ENCODE assay signal across 30 cellular contexts in the genomic region with DNA sequence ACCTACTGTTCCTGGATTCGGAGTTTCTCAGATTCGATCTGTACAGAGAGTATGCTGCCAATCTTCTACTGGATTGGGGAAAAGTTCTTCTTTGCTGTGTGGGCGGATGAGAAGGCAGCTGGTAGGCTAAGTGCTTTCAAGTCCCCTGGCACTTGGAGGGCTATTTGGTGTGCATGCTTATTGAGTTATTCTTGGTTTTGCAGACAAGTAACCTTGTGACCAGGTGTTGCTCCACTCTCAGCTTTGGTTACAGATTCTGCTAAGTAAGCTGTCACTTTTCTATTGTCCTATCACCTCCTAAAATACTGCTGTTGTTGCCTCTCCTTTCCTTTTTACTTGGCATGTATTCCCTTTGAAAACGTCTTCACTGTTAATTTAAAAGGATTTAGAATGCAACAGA.
"Had no signal": no experiment of that assay in that cellular context is flagged by ENCODE, and none has a peak within 500 bp of the region (broad histone marks: within the 10 kb centered on the region; RNA-seq: fewer than 3 reads in every experiment).

No MANE protein-coding gene starts in this region.

- H3K27me3 Mint-ChIP-seq: activated B cell treated with CpG ODN at 0.5 μM for 24 hours; activated CD8-positive, alpha-beta T cell treated with anti-CD3 and anti-CD28 coated beads for 36 hours; activated naive CD8-positive, alpha-beta T cell; activated T-helper 17 cell treated with anti-CD3 and anti-CD28 coated beads, Interleukin-2, amount 50 U/mL, for 72 hours; central memory CD8-positive, alpha-beta T cell; dendritic cell treated with granulocyte-macrophage colony-stimulating factor and Interleukin-4, amounts not matched to agents 40 ng/mL and 50 ng/mL, for 4 days; T-helper 17 cell had no signal

- H3K27ac ChIP-seq: brain microvascular endothelial cell, coronary artery, dorsolateral prefrontal cortex, WERI-Rb-1 had no signal

- H3K27ac Mint-ChIP-seq: activated B cell treated with CpG ODN at 0.5 μM for 24 hours; activated CD8-positive, alpha-beta T cell treated with anti-CD3 and anti-CD28 coated beads for 36 hours; activated naive CD8-positive, alpha-beta T cell; activated T-helper 17 cell treated with anti-CD3 and anti-CD28 coated beads, Interleukin-2, amount 50 U/mL, for 72 hours; dendritic cell treated with granulocyte-macrophage colony-stimulating factor and Interleukin-4, amounts not matched to agents 40 ng/mL and 50 ng/mL, for 4 days; endodermal cell; T-helper 17 cell; T-helper 2 cell treated with Interferon-gamma antibody and Interleukin-4, amounts not matched to agents 5 μg/mL and 100 μg/mL, for 36 hours had no signal

- H3K9me3 Mint-ChIP-seq: activated T-helper 17 cell treated with anti-CD3 and anti-CD28 coated beads, Interleukin-2, amount 50 U/mL, for 72 hours; dendritic cell treated with granulocyte-macrophage colony-stimulating factor and Interleukin-4, amounts not matched to agents 40 ng/mL and 50 ng/mL, for 4 days; endodermal cell had no signal

- H3K4me3 ChIP-seq: coronary artery, dorsolateral prefrontal cortex had no signal

- ATAC-seq: activated CD4-positive, CD25-positive, alpha-beta regulatory T cell treated with anti-CD3 and anti-CD28 coated beads, Interleukin-2, amount 50 U/mL, for 24 hours; activated CD8-positive, alpha-beta T cell treated with anti-CD3 and anti-CD28 coated beads for 36 hours; activated T-cell treated with anti-CD3 and anti-CD28 coated beads, Interleukin-2, amount 50 U/mL, for 4 hours; activated T-helper 17 cell treated with anti-CD3 and anti-CD28 coated beads, Interleukin-2, amount 50 U/mL, for 72 hours; esophagus mucosa; T-helper 17 cell had no signal

- H3K4me3 Mint-ChIP-seq: activated B cell treated with CpG ODN at 0.5 μM for 24 hours; activated CD8-positive, alpha-beta T cell treated with anti-CD3 and anti-CD28 coated beads for 36 hours; activated naive CD8-positive, alpha-beta T cell; activated T-cell treated with anti-CD3 and anti-CD28 coated beads, Interleukin-2, amount 50 U/mL, for 4 hours; activated T-helper 17 cell treated with anti-CD3 and anti-CD28 coated beads, Interleukin-2, amount 50 U/mL, for 72 hours; central memory CD8-positive, alpha-beta T cell; dendritic cell treated with granulocyte-macrophage colony-stimulating factor and Interleukin-4, amounts not matched to agents 40 ng/mL and 50 ng/mL, for 4 days; endodermal cell; T-helper 17 cell; T-helper 2 cell treated with Interferon-gamma antibody and Interleukin-4, amounts not matched to agents 5 μg/mL and 100 μg/mL, for 36 hours had no signal

- DNase-seq: activated B cell treated with CpG ODN at 0.5 μM for 24 hours; activated CD4-positive, alpha-beta T cell treated with anti-CD3 and anti-CD28 coated beads for 48 hours; activated CD4-positive, alpha-beta T cell treated with anti-CD3 and anti-CD28 coated beads, Interleukin-2, amount 50 U/mL, for 1 hour; activated CD4-positive, alpha-beta T cell treated with anti-CD3 and anti-CD28 coated beads, Interleukin-2, amount 50 U/mL, for 48 hours; activated CD8-positive, alpha-beta memory T cell treated with anti-CD3 and anti-CD28 coated beads for 24 hours; activated CD8-positive, alpha-beta T cell treated with anti-CD3 and anti-CD28 coated beads for 36 hours; activated effector memory CD4-positive, alpha-beta T cell treated with Interleukin-2 at 50 U/mL for 16 hours; activated gamma-delta T cell treated with Interleukin-2 at 50 U/mL for 16 hours; activated naive CD4-positive, alpha-beta T cell treated with anti-CD3 and anti-CD28 coated beads, Interleukin-2, amount 50 U/mL, for 16 hours; activated naive CD4-positive, alpha-beta T cell treated with Interleukin-2 at 50 U/mL for 16 hours; activated T-cell treated with anti-CD3 and anti-CD28 coated beads, Interleukin-2, amount 50 U/mL, for 4 hours; amniotic stem cell; anterior cingulate cortex; brain microvascular endothelial cell; dorsolateral prefrontal cortex; effector memory CD4-positive, alpha-beta T cell; endodermal cell; foreskin fibroblast; T-helper 1 cell; T-helper 17 cell; T1000; WERI-Rb-1 had no signal

- H3K36me3 Mint-ChIP-seq: activated naive CD8-positive, alpha-beta T cell had no signal

- H3K36me3 ChIP-seq: brain microvascular endothelial cell, WERI-Rb-1 had no signal

- H3K27me3 ChIP-seq: brain microvascular endothelial cell had no signal

- H3K4me1 Mint-ChIP-seq: activated B cell treated with CpG ODN at 0.5 μM for 24 hours; activated T-helper 17 cell treated with anti-CD3 and anti-CD28 coated beads, Interleukin-2, amount 50 U/mL, for 72 hours; central memory CD8-positive, alpha-beta T cell; endodermal cell; T-helper 17 cell had no signal
